14 cellular contexts compared by ENCODE assay signal in the genomic region with DNA sequence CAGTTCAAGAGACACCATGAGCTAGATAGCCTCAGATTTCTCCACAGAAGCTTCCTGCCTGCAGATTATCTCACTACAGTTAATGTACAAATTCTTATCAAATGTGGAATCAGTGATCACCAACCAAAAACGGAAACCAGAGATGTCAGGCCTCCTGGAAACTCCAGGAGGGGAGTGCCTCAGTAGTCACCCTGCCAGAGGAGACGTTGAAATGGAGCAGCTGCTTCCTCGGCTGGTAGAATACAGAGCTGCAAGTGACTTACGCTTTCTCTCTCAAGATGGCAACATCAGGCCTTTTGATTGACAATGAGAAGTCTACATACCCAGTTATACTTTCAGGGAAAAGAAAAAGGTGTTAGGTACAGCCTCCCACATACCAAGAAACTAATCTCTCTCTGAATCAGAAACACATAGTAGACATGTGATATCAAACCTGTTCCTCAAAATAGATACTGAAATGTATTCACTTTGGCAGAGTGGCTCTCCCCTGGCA. TPM values are rescaled to one million over a fixed set of nuclear protein-coding genes. Genes with fewer than 3 reads are reported as not detected.
DNase-seq lines count a peak whose midpoint lies in the region; ATAC-seq lines count a peak whose summit lies in the region.
"Had no signal": no experiment of that assay in that cellular context is flagged by ENCODE, and none has a peak within 500 bp of the region (broad histone marks: within the 10 kb centered on the region; RNA-seq: fewer than 3 reads in every experiment).

No MANE protein-coding gene starts in this region.

- peaks cover 42% of the 10 kb centered on the region for H3K36me3 Mint-ChIP-seq in stimulated activated effector memory CD8-positive, alpha-beta T cell treated with anti-CD3 and anti-CD28 coated beads, Interleukin-12 subunit alpha, Interleukin-12 subunit beta, amount 100 ng/mL, for 72 hours

- H3K4me3 Mint-ChIP-seq in stimulated activated effector memory CD8-positive, alpha-beta T cell treated with anti-CD3 and anti-CD28 coated beads, Interleukin-12 subunit alpha, Interleukin-12 subunit beta, amount 100 ng/mL, for 72 hours, result peak overlapping the region; percentile 16
- H3K4me3 Mint-ChIP-seq: WTC11 had no signal

- H3K27ac Mint-ChIP-seq in stimulated activated effector memory CD8-positive, alpha-beta T cell treated with anti-CD3 and anti-CD28 coated beads, Interleukin-12 subunit alpha, Interleukin-12 subunit beta, amount 100 ng/mL, for 72 hours, result peak overlapping the region; percentile 71
- H3K27ac Mint-ChIP-seq: WTC11 had no signal

- no peaks in the 10 kb centered on the region for H3K9me3 ChIP-seq in effector memory CD4-positive, alpha-beta T cell (ENCODE audit: control insufficient read depth, low read length)
- H3K9me3 ChIP-seq in SJCRH30 (replicated peaks), result no peaks in the 10 kb centered on the region
- H3K9me3 ChIP-seq: mucosa of descending colon, thoracic aorta had no signal

- H3K4me3 ChIP-seq in effector memory CD4-positive, alpha-beta T cell (ENCODE audit: insufficient read depth, low read depth, low read length, poor library complexity, severe bottlenecking), result no peak overlapping the region
- no peak overlapping the region for H3K4me3 ChIP-seq in SJCRH30
- H3K4me3 ChIP-seq: GM23248, mucosa of descending colon, thoracic aorta had no signal

- H3K27me3 ChIP-seq in effector memory CD4-positive, alpha-beta T cell (replicated peaks; ENCODE audit: control insufficient read depth, insufficient read depth, low read length, poor library complexity, severe bottlenecking), result no peaks in the 10 kb centered on the region
- no peaks in the 10 kb centered on the region for H3K27me3 ChIP-seq in SJCRH30

- peak overlapping the region; percentile 21 for H3K27ac ChIP-seq in effector memory CD4-positive, alpha-beta T cell (ENCODE audit: insufficient read depth, low read length, poor library complexity, severe bottlenecking)
- H3K27ac ChIP-seq in SJCRH30, result no peak overlapping the region
- H3K27ac ChIP-seq: GM23248, thoracic aorta had no signal

- no peak for DNase-seq in activated CD4-positive, CD25-positive, alpha-beta regulatory T cell treated with anti-CD3 and anti-CD28 coated beads, Interleukin-2, amount 50 U/mL, for 72 hours
- DNase-seq in activated CD4-positive, alpha-beta T cell treated with anti-CD3 and anti-CD28 coated beads, Interleukin-2, amount 50 U/mL, for 4 hours, result peak; percentile 36 to 40
- peak in 2 of 3 donors; percentile 23 to 29 for DNase-seq in effector memory CD4-positive, alpha-beta T cell
- no peak for DNase-seq in stimulated activated effector memory CD8-positive, alpha-beta T cell treated with anti-CD3 and anti-CD28 coated beads, Interleukin-12 subunit alpha, Interleukin-12 subunit beta, amount 100 ng/mL, for 72 hours (ENCODE audit: low spot score in 2 of 2)
- no peak for DNase-seq in SJCRH30
- DNase-seq in NCI-H69 (lab: John Stamatoyannopoulos, UW), result no peak
- DNase-seq: GM23248, mucosa of descending colon, NCI-H1105 treated with DMSO at 0.1 percent for 48 hours, NCI-H524 treated with DMSO at 0.1 percent for 48 hours had no signal

- H3K36me3 ChIP-seq in effector memory CD4-positive, alpha-beta T cell (ENCODE audit: control insufficient read depth, insufficient read depth, low read length), result peaks cover 36% of the 10 kb centered on the region
- H3K36me3 ChIP-seq in SJCRH30, result peaks cover 43% of the 10 kb centered on the region

- peaks cover 20% of the 10 kb centered on the region for H3K4me1 Mint-ChIP-seq in stimulated activated effector memory CD8-positive, alpha-beta T cell treated with anti-CD3 and anti-CD28 coated beads, Interleukin-12 subunit alpha, Interleukin-12 subunit beta, amount 100 ng/mL, for 72 hours
- H3K4me1 Mint-ChIP-seq: WTC11 had no signal

- peak; percentile 89 to 90 for ATAC-seq in activated CD4-positive, CD25-positive, alpha-beta regulatory T cell treated with anti-CD3 and anti-CD28 coated beads, Interleukin-2, amount 50 U/mL, for 24 hours
- peak; percentile 89 for ATAC-seq in stimulated activated effector memory CD8-positive, alpha-beta T cell treated with anti-CD3 and anti-CD28 coated beads, Interleukin-12 subunit alpha, Interleukin-12 subunit beta, amount 100 ng/mL, for 72 hours
- ATAC-seq in HG03432 (IDR thresholded peaks at IDR 0.05; ENCODE audit: unreplicated experiment), result no peak
- ATAC-seq: mucosa of descending colon, WTC11 had no signal

- H3K9me3 Mint-ChIP-seq in stimulated activated effector memory CD8-positive, alpha-beta T cell treated with anti-CD3 and anti-CD28 coated beads, Interleukin-12 subunit alpha, Interleukin-12 subunit beta, amount 100 ng/mL, for 72 hours, result no peaks in the 10 kb centered on the region
- H3K9me3 Mint-ChIP-seq: WTC11 had no signal

- peaks cover 17% of the 10 kb centered on the region for H3K4me1 ChIP-seq in effector memory CD4-positive, alpha-beta T cell (ENCODE audit: control insufficient read depth, insufficient read depth, low read length, poor library complexity, severe bottlenecking)
- no peaks in the 10 kb centered on the region for H3K4me1 ChIP-seq in SJCRH30

RNA-seq across cellular contexts. Expression of a gene that starts 52.2 kb away (rescaled TPM):
- 1.6 and 1.8 TPM in 2 replicates for total RNA-seq in SJCRH30 (2014; rRNA removed; shearing (Covaris generic))

Comparison
In these comparisons a context has a peak if more than half of its experiments do, and no peak if none do; other contexts are left out.
1. DNase-seq: peak in activated CD4-positive, alpha-beta T cell treated with anti-CD3 and anti-CD28 coated beads, Interleukin-2, amount 50 U/mL, for 4 hours (2 of 2) and effector memory CD4-positive, alpha-beta T cell (2 of 3); none in activated CD4-positive, CD25-positive, alpha-beta regulatory T cell treated with anti-CD3 and anti-CD28 coated beads, Interleukin-2, amount 50 U/mL, for 72 hours (single experiment), stimulated activated effector memory CD8-positive, alpha-beta T cell treated with anti-CD3 and anti-CD28 coated beads, Interleukin-12 subunit alpha, Interleukin-12 subunit beta, amount 100 ng/mL, for 72 hours (0 of 2), SJCRH30 (0 of 2) and NCI-H69 (single experiment).